In genomic region chr17:48878920-48879898, GRCh38 we compare ENCODE assay signal across 8 cellular contexts. TPM values are rescaled to one million over a fixed set of nuclear protein-coding genes. Genes with fewer than 3 reads are reported as not detected.
DNase-seq lines count a peak whose midpoint lies in the region; ATAC-seq and TF ChIP-seq lines count a peak whose summit lies in the region.

No MANE protein-coding gene starts in this region.

- H3K27me3 Mint-ChIP-seq in activated CD8-positive, alpha-beta T cell treated with anti-CD3 and anti-CD28 coated beads, Interleukin-2, amount 10 ng/mL, durations not matched to agents 7 days and 5 days (ENCODE audit: low read depth) = peaks cover 9% of the 10 kb centered on the region

- TF ChIP-seq RAD21 in Ishikawa (IDR thresholded peaks at IDR 0.05; ENCODE audit: low read depth) = peak; percentile 99

- H3K4me1 Mint-ChIP-seq in activated CD8-positive, alpha-beta T cell treated with anti-CD3 and anti-CD28 coated beads, Interleukin-2, amount 10 ng/mL, durations not matched to agents 7 days and 5 days (ENCODE audit: low read depth) = peaks cover 25% of the 10 kb centered on the region

- no peak overlapping the region for H3K27ac ChIP-seq in substantia nigra (ENCODE audit: low read depth, low read length, poor library complexity, severe bottlenecking)

- TF ChIP-seq EP300 in Ishikawa (IDR thresholded peaks at IDR 0.05; ENCODE audit: borderline replicate concordance) = no peak

- ATAC-seq in activated CD8-positive, alpha-beta T cell treated with anti-CD3 and anti-CD28 coated beads, Interleukin-2, amount 10 ng/mL, durations not matched to agents 7 days and 5 days = peak; percentile 82
- ATAC-seq in GM21367 (IDR thresholded peaks at IDR 0.05; ENCODE audit: unreplicated experiment) = no peak

- H3K4me3 Mint-ChIP-seq in activated CD8-positive, alpha-beta T cell treated with anti-CD3 and anti-CD28 coated beads, Interleukin-2, amount 10 ng/mL, durations not matched to agents 7 days and 5 days = no peak overlapping the region

- H3K9me3 Mint-ChIP-seq in activated CD8-positive, alpha-beta T cell treated with anti-CD3 and anti-CD28 coated beads, Interleukin-2, amount 10 ng/mL, durations not matched to agents 7 days and 5 days (ENCODE audit: insufficient read depth) = no peaks in the 10 kb centered on the region

- no peaks in the 10 kb centered on the region for H3K36me3 Mint-ChIP-seq in activated CD8-positive, alpha-beta T cell treated with anti-CD3 and anti-CD28 coated beads, Interleukin-2, amount 10 ng/mL, durations not matched to agents 7 days and 5 days (ENCODE audit: low read depth)

- POLR2A ChIA-PET in activated CD8-positive, alpha-beta T cell treated with anti-CD3 and anti-CD28 coated beads, Interleukin-2, amount 10 ng/mL, durations not matched to agents 7 days and 5 days (lab: Charles Lee) = interaction anchor here (0.6 to 1.2 kb wide), 6 partner anchors 13 to 76 kb away, joined by 3 to 6 read pairs (median 4); partner anchors contain the start of gene UBE2Z

- DNase-seq in DMS114 treated with DMSO at 0.1 percent for 48 hours (lab: John Stamatoyannopoulos, UW; ENCODE audit: unreplicated experiment) = peak; percentile 69
- DNase-seq in NOMO-1 treated with DMSO at 0.1 percent for 48 hours (lab: John Stamatoyannopoulos, UW; ENCODE audit: unreplicated experiment) = peak; percentile 73
- DNase-seq in activated CD8-positive, alpha-beta T cell treated with anti-CD3 and anti-CD28 coated beads, Interleukin-2, amount 10 ng/mL, durations not matched to agents 7 days and 5 days = peak; percentile 73
- peak; percentile 85 for DNase-seq in epidermal melanocyte (ENCODE audit: insufficient read length, low spot score)
- DNase-seq in middle frontal gyrus (ENCODE audit: extremely low spot score, low spot score) = peak; percentile 6
- peak in 28 of 49 donors; percentile 2 to 34 (median 14) for DNase-seq in substantia nigra (lab: John Stamatoyannopoulos, UW)

- CTCF ChIA-PET in activated CD8-positive, alpha-beta T cell treated with anti-CD3 and anti-CD28 coated beads, Interleukin-2, amount 10 ng/mL, durations not matched to agents 7 days and 5 days (lab: Charles Lee) = interaction anchor here (0.5 to 33.4 kb wide), 66 partner anchors 9 to 836 kb away, joined by 3 to 756 read pairs (median 6); partner anchors contain the start of genes ATP5MC1, CALCOCO2, PRAC1 and PRAC2

- H3K27ac Mint-ChIP-seq in activated CD8-positive, alpha-beta T cell treated with anti-CD3 and anti-CD28 coated beads, Interleukin-2, amount 10 ng/mL, durations not matched to agents 7 days and 5 days = no peak overlapping the region

TF ChIP-seq in Ishikawa, 13 proteins besides CTCF, POLR2A, EP300 and RAD21:
- TF ChIP-seq NFIC (IDR thresholded peaks at IDR 0.05) (no peak), TEAD4 (IDR thresholded peaks at IDR 0.05) (no peak), FOXM1 (IDR thresholded peaks at IDR 0.05; ENCODE audit: borderline replicate concordance, low read depth) (no peak), CREB1 (IDR thresholded peaks at IDR 0.05; ENCODE audit: low read depth) (no peak), TCF12 (IDR thresholded peaks at IDR 0.05; ENCODE audit: low read depth) (no peak), USF1 (IDR thresholded peaks at IDR 0.05) (no peak), CEBPB (IDR thresholded peaks at IDR 0.05) (no peak), EGR1 (IDR thresholded peaks at IDR 0.05) (no peak), YY1 (IDR thresholded peaks at IDR 0.05; ENCODE audit: low read depth) (no peak), TAF1 (IDR thresholded peaks at IDR 0.05; ENCODE audit: low read depth) (no peak), ZBTB7A (IDR thresholded peaks at IDR 0.05; ENCODE audit: low read depth) (no peak)
- TF ChIP-seq, protein P1, sequence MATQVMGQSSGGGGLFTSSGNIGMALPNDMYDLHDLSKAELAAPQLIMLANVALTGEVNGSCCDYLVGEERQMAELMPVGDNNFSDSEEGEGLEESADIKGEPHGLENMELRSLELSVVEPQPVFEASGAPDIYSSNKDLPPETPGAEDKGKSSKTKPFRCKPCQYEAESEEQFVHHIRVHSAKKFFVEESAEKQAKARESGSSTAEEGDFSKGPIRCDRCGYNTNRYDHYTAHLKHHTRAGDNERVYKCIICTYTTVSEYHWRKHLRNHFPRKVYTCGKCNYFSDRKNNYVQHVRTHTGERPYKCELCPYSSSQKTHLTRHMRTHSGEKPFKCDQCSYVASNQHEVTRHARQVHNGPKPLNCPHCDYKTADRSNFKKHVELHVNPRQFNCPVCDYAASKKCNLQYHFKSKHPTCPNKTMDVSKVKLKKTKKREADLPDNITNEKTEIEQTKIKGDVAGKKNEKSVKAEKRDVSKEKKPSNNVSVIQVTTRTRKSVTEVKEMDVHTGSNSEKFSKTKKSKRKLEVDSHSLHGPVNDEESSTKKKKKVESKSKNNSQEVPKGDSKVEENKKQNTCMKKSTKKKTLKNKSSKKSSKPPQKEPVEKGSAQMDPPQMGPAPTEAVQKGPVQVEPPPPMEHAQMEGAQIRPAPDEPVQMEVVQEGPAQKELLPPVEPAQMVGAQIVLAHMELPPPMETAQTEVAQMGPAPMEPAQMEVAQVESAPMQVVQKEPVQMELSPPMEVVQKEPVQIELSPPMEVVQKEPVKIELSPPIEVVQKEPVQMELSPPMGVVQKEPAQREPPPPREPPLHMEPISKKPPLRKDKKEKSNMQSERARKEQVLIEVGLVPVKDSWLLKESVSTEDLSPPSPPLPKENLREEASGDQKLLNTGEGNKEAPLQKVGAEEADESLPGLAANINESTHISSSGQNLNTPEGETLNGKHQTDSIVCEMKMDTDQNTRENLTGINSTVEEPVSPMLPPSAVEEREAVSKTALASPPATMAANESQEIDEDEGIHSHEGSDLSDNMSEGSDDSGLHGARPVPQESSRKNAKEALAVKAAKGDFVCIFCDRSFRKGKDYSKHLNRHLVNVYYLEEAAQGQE (IDR thresholded peaks at IDR 0.05; ENCODE audit: low read depth) = no peak
- TF ChIP-seq, protein P2, sequence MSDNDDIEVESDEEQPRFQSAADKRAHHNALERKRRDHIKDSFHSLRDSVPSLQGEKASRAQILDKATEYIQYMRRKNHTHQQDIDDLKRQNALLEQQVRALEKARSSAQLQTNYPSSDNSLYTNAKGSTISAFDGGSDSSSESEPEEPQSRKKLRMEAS (IDR thresholded peaks at IDR 0.05) = no peak

RNA-seq across cellular contexts. Expression of gene ATP5MC1, which starts 13.4 kb away (rescaled TPM):
- total RNA-seq in activated CD8-positive, alpha-beta T cell treated with anti-CD3 and anti-CD28 coated beads, Interleukin-2, amount 10 ng/mL, durations not matched to agents 7 days and 5 days = 100 to 1,000 TPM in 1 of 2 experiments, 10 to 100 TPM in 1; 96.7 to 100 TPM

RNA-seq across cellular contexts. Expression of gene UBE2Z, which starts 29.0 kb away (rescaled TPM):
- 10 to 100 TPM; 61.8 to 62.4 TPM for total RNA-seq in activated CD8-positive, alpha-beta T cell treated with anti-CD3 and anti-CD28 coated beads, Interleukin-2, amount 10 ng/mL, durations not matched to agents 7 days and 5 days

RNA-seq across cellular contexts. Expression of gene CALCOCO2, which starts 48.4 kb away (rescaled TPM):
- total RNA-seq in activated CD8-positive, alpha-beta T cell treated with anti-CD3 and anti-CD28 coated beads, Interleukin-2, amount 10 ng/mL, durations not matched to agents 7 days and 5 days = 100 to 1,000 TPM; 152 to 167 TPM

Comparison
In these comparisons a context has a peak if more than half of its experiments do, and no peak if none do; other contexts are left out.
1. DNase-seq: peak in every context shown above with its lines; median percentile 85 in epidermal melanocyte; 73 in NOMO-1 treated with DMSO at 0.1 percent for 48 hours; 73 in activated CD8-positive, alpha-beta T cell treated with anti-CD3 and anti-CD28 coated beads, Interleukin-2, amount 10 ng/mL, durations not matched to agents 7 days and 5 days; 69 in DMS114 treated with DMSO at 0.1 percent for 48 hours; 14 in substantia nigra; 6 in middle frontal gyrus.